In the genomic region with DNA sequence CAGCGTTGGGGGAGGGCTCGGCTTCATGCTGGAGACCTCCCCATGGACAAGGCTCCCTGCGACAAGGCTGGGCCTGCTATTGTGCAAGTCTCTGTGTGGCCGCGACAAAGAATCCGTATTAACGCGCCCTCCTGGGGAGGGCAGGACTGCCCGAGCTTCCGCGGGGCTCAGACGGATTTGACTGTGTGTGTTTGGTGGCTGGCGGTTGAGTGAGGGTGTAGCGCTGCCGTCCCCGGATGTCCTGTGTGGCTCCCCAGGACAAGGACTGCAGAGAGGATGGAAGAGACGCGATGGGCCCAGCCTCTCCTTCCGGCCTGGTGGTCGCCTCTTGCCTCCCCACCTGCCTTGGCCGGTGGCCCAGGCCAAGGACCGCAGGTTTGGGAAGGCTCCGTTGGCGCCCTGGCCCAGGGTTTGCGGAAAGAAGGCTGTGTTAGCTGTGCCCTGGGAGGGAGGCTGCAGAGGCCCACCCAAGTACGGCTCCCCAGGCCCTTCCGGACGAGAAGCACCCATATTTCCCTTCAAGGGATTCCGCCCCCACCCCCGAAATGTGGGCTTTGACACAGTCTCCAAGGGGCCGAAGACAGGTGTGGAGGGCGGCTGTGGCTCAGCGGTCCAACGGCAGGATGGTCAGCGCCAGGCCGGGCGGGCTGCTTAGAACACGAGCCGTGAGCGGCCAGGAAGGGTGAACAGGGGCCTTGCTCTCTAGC, we compare ENCODE assay signal across 17 cellular contexts. TPM values are rescaled to one million over a fixed set of nuclear protein-coding genes. Genes with fewer than 3 reads are reported as not detected.
A peak's percentile ranks its signal among the peaks of the same experiment; 100 is the strongest.
DNase-seq lines count a peak whose midpoint lies in the region; ATAC-seq and FAIRE-seq lines count a peak whose summit lies in the region.
"Had no signal": no experiment of that assay in that cellular context is flagged by ENCODE, and none has a peak within 500 bp of the region (broad histone marks: within the 10 kb centered on the region; RNA-seq: fewer than 3 reads in every experiment).

No MANE protein-coding gene starts in this region.

- H3K27ac Mint-ChIP-seq in CD8-positive, alpha-beta memory T cell, result peak overlapping the region in 4 of 8 donors; percentile 10 to 83 (median 73)
- H3K27ac Mint-ChIP-seq in activated CD8-positive, alpha-beta T cell treated with anti-CD3 and anti-CD28 coated beads, Interleukin-2, amount 10 ng/mL, durations not matched to agents 7 days and 5 days, result peak overlapping the region; percentile 83
- H3K27ac Mint-ChIP-seq in naive B cell, result peak overlapping the region in 4 of 6 donors; percentile 85 to 99 (median 93)

- ATAC-seq in activated CD8-positive, alpha-beta T cell treated with anti-CD3 and anti-CD28 coated beads, Interleukin-2, amount 10 ng/mL, durations not matched to agents 7 days and 5 days, result peak; percentile 42
- ATAC-seq in naive B cell (ENCODE audit: low read depth in 2 of 2) (no peak), GM21717 (IDR thresholded peaks at IDR 0.05; ENCODE audit: unreplicated experiment) (no peak), GM21447 (IDR thresholded peaks at IDR 0.05; ENCODE audit: unreplicated experiment) (no peak), GM21619 (IDR thresholded peaks at IDR 0.05; ENCODE audit: unreplicated experiment) (no peak)
- ATAC-seq: esophagus mucosa, right cardiac atrium had no signal

- H3K27me3 Mint-ChIP-seq in CD8-positive, alpha-beta memory T cell, result peaks cover 57 to 58% of the 10 kb centered on the region in 2 donors
- H3K27me3 Mint-ChIP-seq in activated CD8-positive, alpha-beta T cell treated with anti-CD3 and anti-CD28 coated beads, Interleukin-2, amount 10 ng/mL, durations not matched to agents 7 days and 5 days (ENCODE audit: low read depth), result peaks cover 66% of the 10 kb centered on the region
- H3K27me3 Mint-ChIP-seq in naive B cell, result peaks cover 22 to 50% (median 49%) of the 10 kb centered on the region in 3 donors

- H3K36me3 ChIP-seq in CD8-positive, alpha-beta memory T cell (ENCODE audit: insufficient read depth, low read length), result no peaks in the 10 kb centered on the region
- H3K36me3 ChIP-seq: thoracic aorta had no signal

- H3K36me3 Mint-ChIP-seq in CD8-positive, alpha-beta memory T cell, result no peaks in the 10 kb centered on the region
- peaks cover 15% of the 10 kb centered on the region for H3K36me3 Mint-ChIP-seq in activated CD8-positive, alpha-beta T cell treated with anti-CD3 and anti-CD28 coated beads, Interleukin-2, amount 10 ng/mL, durations not matched to agents 7 days and 5 days (ENCODE audit: low read depth)
- peaks cover 4 to 8% of the 10 kb centered on the region in 2 donors for H3K36me3 Mint-ChIP-seq in naive B cell

- peak; percentile 33 for FAIRE-seq in HTR-8/SVneo (lab: Jason Lieb, UNC)

- peak overlapping the region in 6 of 7 donors; percentile 39 to 79 (median 65) for H3K4me3 Mint-ChIP-seq in CD8-positive, alpha-beta memory T cell
- H3K4me3 Mint-ChIP-seq in activated CD8-positive, alpha-beta T cell treated with anti-CD3 and anti-CD28 coated beads, Interleukin-2, amount 10 ng/mL, durations not matched to agents 7 days and 5 days, result peak overlapping the region; percentile 56
- peak overlapping the region in 7 of 8 donors; percentile 35 to 80 (median 63) for H3K4me3 Mint-ChIP-seq in naive B cell

- peaks cover 0 to 7% (median 0%) of the 10 kb centered on the region in 5 donors for H3K9me3 Mint-ChIP-seq in CD8-positive, alpha-beta memory T cell
- H3K9me3 Mint-ChIP-seq in activated CD8-positive, alpha-beta T cell treated with anti-CD3 and anti-CD28 coated beads, Interleukin-2, amount 10 ng/mL, durations not matched to agents 7 days and 5 days (ENCODE audit: insufficient read depth), result no peaks in the 10 kb centered on the region
- peaks cover 0 to 27% (median 7%) of the 10 kb centered on the region in 7 donors for H3K9me3 Mint-ChIP-seq in naive B cell

- CTCF ChIA-PET in CD8-positive, alpha-beta memory T cell (lab: Charles Lee), result interaction anchor here (1.2 kb wide), 1 partner anchor 239 kb away, joined by 3 read pairs; no protein-coding TSS in a partner anchor
- CTCF ChIA-PET in activated CD8-positive, alpha-beta T cell treated with anti-CD3 and anti-CD28 coated beads, Interleukin-2, amount 10 ng/mL, durations not matched to agents 7 days and 5 days (lab: Charles Lee), result no interaction called here

- peaks cover 16 to 37% (median 25%) of the 10 kb centered on the region in 3 donors for H3K4me1 Mint-ChIP-seq in CD8-positive, alpha-beta memory T cell
- peaks cover 13% of the 10 kb centered on the region for H3K4me1 Mint-ChIP-seq in activated CD8-positive, alpha-beta T cell treated with anti-CD3 and anti-CD28 coated beads, Interleukin-2, amount 10 ng/mL, durations not matched to agents 7 days and 5 days (ENCODE audit: low read depth)
- H3K4me1 Mint-ChIP-seq in naive B cell, result peaks cover 16 to 32% (median 20%) of the 10 kb centered on the region in 3 donors

- peaks cover 45% of the 10 kb centered on the region for H3K27me3 ChIP-seq in CD8-positive, alpha-beta memory T cell (ENCODE audit: insufficient read depth, low read length, poor library complexity, severe bottlenecking)

- POLR2A ChIA-PET in CD8-positive, alpha-beta memory T cell (lab: Charles Lee), result no interaction called here
- POLR2A ChIA-PET in activated CD8-positive, alpha-beta T cell treated with anti-CD3 and anti-CD28 coated beads, Interleukin-2, amount 10 ng/mL, durations not matched to agents 7 days and 5 days (lab: Charles Lee), result no interaction called here

- H3K9me3 ChIP-seq in CD8-positive, alpha-beta memory T cell (ENCODE audit: low read length), result no peaks in the 10 kb centered on the region
- H3K9me3 ChIP-seq: thoracic aorta had no signal

- DNase-seq in CD8-positive, alpha-beta memory T cell, result peak in 1 of 5 donors; percentile 26
- DNase-seq in HTR-8/SVneo (ENCODE audit: insufficient read length, low spot score), result no peak
- DNase-seq in activated CD8-positive, alpha-beta T cell treated with anti-CD3 and anti-CD28 coated beads, Interleukin-2, amount 10 ng/mL, durations not matched to agents 7 days and 5 days, result peak; percentile 53
- DNase-seq in naive B cell, result no peak
- DNase-seq in stimulated activated CD4-positive, alpha-beta T cell treated with anti-CD3 and anti-CD28 coated beads, Interleukin-1b, Interleukin-23, amount 100 ng/mL, for 48 hours, result no peak
- DNase-seq: Calu3, IMR-90, midbrain, NCI-H187, right cardiac atrium had no signal

- peaks cover 4% of the 10 kb centered on the region for H3K4me1 ChIP-seq in CD8-positive, alpha-beta memory T cell (ENCODE audit: insufficient read depth, low read length)

- no peak overlapping the region for H3K4me3 ChIP-seq in CD8-positive, alpha-beta memory T cell (ENCODE audit: low read length)
- H3K4me3 ChIP-seq: GM23248, thoracic aorta had no signal

- H3K27ac ChIP-seq in CD8-positive, alpha-beta memory T cell (ENCODE audit: low read depth, low read length), result no peak overlapping the region
- H3K27ac ChIP-seq: GM23248, thoracic aorta had no signal

RNA-seq across cellular contexts. Expression of a gene that starts 2.3 kb away (rescaled TPM):
- total RNA-seq in CD8-positive, alpha-beta memory T cell, result not detected
- not detected for polyA plus RNA-seq in CD8-positive, alpha-beta memory T cell
- total RNA-seq in activated CD8-positive, alpha-beta T cell treated with anti-CD3 and anti-CD28 coated beads, Interleukin-2, amount 10 ng/mL, durations not matched to agents 7 days and 5 days, result not detected
- polyA plus RNA-seq in naive B cell (ENCODE audit: low read depth in 6 of 6), result not detected
- total RNA-seq: Calu3; esophagus mucosa; GM23248; IMR-90; right cardiac atrium; T-helper 1 cell treated with Interleukin-12 subunit alpha and Interleukin-12 subunit beta and Interleukin-4 antibody, amounts not matched to agents 30 ng/mL and 1 ng/mL, for 36 hours; thoracic aorta had no signal
- polyA plus RNA-seq: GM23248, IMR-90, right cardiac atrium had no signal
